8 cellular contexts compared by ENCODE assay signal in genomic region chr5:56909294-56910122, GRCh38. TPM values are rescaled to one million over a fixed set of nuclear protein-coding genes. Genes with fewer than 3 reads are reported as not detected.
DNase-seq lines count a peak whose midpoint lies in the region; ATAC-seq and TF ChIP-seq lines count a peak whose summit lies in the region.

TSS of gene SETD9 (plus strand) at chr5:56909596. CDS start at chr5:56909646, 50 bp downstream.

- H3K4me3 ChIP-seq in BJ (ENCODE audit: low read depth, low read length) (peak within 1 kb of the TSS; percentile 79), coronary artery (peak within 1 kb of the TSS; percentile 93)

- POLR2A ChIA-PET in BJ (lab: Charles Lee), result no interaction called here
- POLR2A ChIA-PET in activated CD4-positive, alpha-beta T cell treated with anti-CD3 and anti-CD28 coated beads, Interleukin-2, amount 10 ng/mL, durations not matched to agents 7 days and 5 days (lab: Charles Lee), result no interaction called here

- no peak for TF ChIP-seq CTCF in BJ (IDR thresholded peaks at IDR 0.05; ENCODE audit: insufficient read depth, low read depth, low read length)
- no peak for TF ChIP-seq CTCF in coronary artery (IDR thresholded peaks at IDR 0.05)

- H3K27me3 Mint-ChIP-seq in activated CD4-positive, alpha-beta T cell treated with anti-CD3 and anti-CD28 coated beads, Interleukin-2, amount 10 ng/mL, durations not matched to agents 7 days and 5 days, result peaks cover 14% of the 10 kb centered on the region

- CTCF ChIA-PET in BJ (lab: Yijun Ruan, JAX), result interaction anchor here (0.7 to 1.0 kb wide), 4 partner anchors 9 to 639 kb away, joined by 3 to 5 read pairs (median 3); no protein-coding TSS in a partner anchor
- CTCF ChIA-PET in activated CD4-positive, alpha-beta T cell treated with anti-CD3 and anti-CD28 coated beads, Interleukin-2, amount 10 ng/mL, durations not matched to agents 7 days and 5 days (lab: Charles Lee), result interaction anchor here (0.6 to 1.4 kb wide), 6 partner anchors 9 to 347 kb away, joined by 3 to 5 read pairs (median 3); no protein-coding TSS in a partner anchor

- H3K27ac ChIP-seq in coronary artery, result peak within 1 kb of the TSS; percentile 94 to 99

- H3K27me3 ChIP-seq in BJ (ENCODE audit: control insufficient read depth, insufficient read depth, low read length), result no peaks in the 10 kb centered on the region

- no peaks in the 10 kb centered on the region for H3K9me3 Mint-ChIP-seq in activated CD4-positive, alpha-beta T cell treated with anti-CD3 and anti-CD28 coated beads, Interleukin-2, amount 10 ng/mL, durations not matched to agents 7 days and 5 days

- peaks cover 24% of the 10 kb centered on the region for H3K4me1 Mint-ChIP-seq in activated CD4-positive, alpha-beta T cell treated with anti-CD3 and anti-CD28 coated beads, Interleukin-2, amount 10 ng/mL, durations not matched to agents 7 days and 5 days

- ATAC-seq in GM19324 (IDR thresholded peaks at IDR 0.05; ENCODE audit: low FRiP score, unreplicated experiment), result peak; percentile 91
- peak; percentile 81 for ATAC-seq in HG03460 (IDR thresholded peaks at IDR 0.05; ENCODE audit: unreplicated experiment)
- peak; percentile 87 for ATAC-seq in left colon

- peak within 1 kb of the TSS; percentile 83 for H3K4me3 Mint-ChIP-seq in activated CD4-positive, alpha-beta T cell treated with anti-CD3 and anti-CD28 coated beads, Interleukin-2, amount 10 ng/mL, durations not matched to agents 7 days and 5 days

- H3K36me3 Mint-ChIP-seq in activated CD4-positive, alpha-beta T cell treated with anti-CD3 and anti-CD28 coated beads, Interleukin-2, amount 10 ng/mL, durations not matched to agents 7 days and 5 days (ENCODE audit: low read depth), result no peaks in the 10 kb centered on the region

- H3K27ac Mint-ChIP-seq in activated CD4-positive, alpha-beta T cell treated with anti-CD3 and anti-CD28 coated beads, Interleukin-2, amount 10 ng/mL, durations not matched to agents 7 days and 5 days, result peak within 1 kb of the TSS; percentile 89

- DNase-seq in BJ (ENCODE audit: low read depth) (peak; percentile 75), NCI-H524 treated with DMSO at 0.1 percent for 48 hours (lab: John Stamatoyannopoulos, UW) (peak; percentile 60), coronary artery (ENCODE audit: low spot score) (peak; percentile 99), left colon (peak; percentile 98 to 100)
- peak; percentile 91 for DNase-seq in activated CD4-positive, alpha-beta T cell treated with anti-CD3 and anti-CD28 coated beads, Interleukin-2, amount 10 ng/mL, durations not matched to agents 7 days and 5 days
- DNase-seq in stimulated activated CD4-positive, alpha-beta T cell treated with anti-CD3 and anti-CD28 coated beads, Interleukin-1b, Interleukin-23, amount 100 ng/mL, for 4 hours (ENCODE audit: low read depth in 2 of 2), result peak; percentile 75 to 90

- intact Hi-C loops in left colon (cut with DNase I, micrococcal nuclease), result loop anchor here in 1 of 2 donors (2.0 to 10.0 kb wide), 2 partner anchors 47 to 305 kb away; no protein-coding TSS in a partner anchor

- H3K36me3 ChIP-seq in BJ (ENCODE audit: control insufficient read depth, insufficient read depth, low read length), result no peaks in the 10 kb centered on the region

RNA-seq across cellular contexts. Expression of gene SETD9, which starts in this region (rescaled TPM):
- 2.8 and 9.7 TPM in 2 replicates for polyA plus RNA-seq in BJ (2011; rRNA removed)
- 0.57 and 0.93 TPM in 2 replicates for polyA minus RNA-seq in BJ (2011; rRNA and poly(A)+ RNA removed)
- total RNA-seq in activated CD4-positive, alpha-beta T cell treated with anti-CD3 and anti-CD28 coated beads, Interleukin-2, amount 10 ng/mL, durations not matched to agents 7 days and 5 days, result 1 to 10 TPM; 4.0 to 5.1 TPM
- 10 to 100 TPM; 17.1 to 26.3 TPM for total RNA-seq in left colon

Comparison
In these comparisons a context has a peak if more than half of its experiments do, and no peak if none do; other contexts are left out.
1. Peak in every context shown above with its lines: DNase-seq, ATAC-seq, H3K4me3 ChIP-seq and H3K27ac ChIP-seq.